8 cellular contexts compared by ENCODE assay signal in the genomic region with DNA sequence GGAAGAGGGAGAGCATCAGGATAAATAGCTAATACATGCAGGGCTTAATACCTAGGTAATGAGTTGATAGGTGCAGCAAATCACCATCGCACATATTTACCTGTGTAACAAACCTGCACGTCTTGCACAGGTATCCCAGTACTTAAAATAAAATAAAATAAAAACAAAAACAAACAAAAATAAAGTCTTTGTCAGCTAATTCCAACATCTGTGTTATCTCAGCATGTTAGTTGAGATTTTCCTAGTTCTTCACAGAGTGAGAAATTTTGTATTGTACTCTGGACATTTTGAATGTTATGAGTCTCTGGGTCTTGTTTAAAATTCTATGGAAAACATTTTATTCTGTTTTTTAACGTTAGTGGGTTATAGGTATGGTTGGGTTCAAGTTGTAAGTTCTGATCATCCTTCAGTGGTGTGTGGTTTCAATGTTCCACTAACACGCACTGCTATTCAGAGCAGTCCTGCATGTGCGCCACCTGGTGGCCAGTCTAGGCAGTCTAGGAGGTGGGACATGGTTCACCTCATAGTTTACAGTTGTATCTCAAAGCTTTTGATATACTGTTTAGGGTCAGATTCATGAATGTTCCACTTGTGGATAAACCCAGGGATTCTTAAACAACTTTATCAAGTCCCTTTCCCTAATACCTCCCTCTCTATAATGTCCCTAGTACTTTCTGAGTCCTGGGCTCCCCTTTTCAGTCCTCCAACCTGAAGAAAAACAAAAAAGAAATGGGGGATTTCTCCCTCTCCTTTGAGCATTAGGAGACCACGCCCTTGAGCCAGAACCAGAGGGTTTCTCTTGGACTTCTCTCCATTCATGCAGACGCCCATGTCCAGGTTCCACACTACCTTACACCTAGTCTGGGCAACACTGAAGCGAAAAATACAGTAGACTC.
DNase-seq lines count a peak whose midpoint lies in the region; ATAC-seq, FAIRE-seq and TF ChIP-seq lines count a peak whose summit lies in the region.

No MANE protein-coding gene starts in this region.

- H3K4me1 ChIP-seq in A673 (ENCODE audit: insufficient read depth, low read length, poor library complexity, severe bottlenecking) (no peaks in the 10 kb centered on the region), breast epithelium (no peaks in the 10 kb centered on the region), keratinocyte (ENCODE audit: control insufficient read depth, extremely low read depth, insufficient read depth, low read length) (no peaks in the 10 kb centered on the region)

- H3K27me3 ChIP-seq in A673 (replicated peaks; ENCODE audit: insufficient read depth, low read depth, low read length, poor library complexity) (peaks cover 21% of the 10 kb centered on the region), breast epithelium (no peaks in the 10 kb centered on the region), keratinocyte (ENCODE audit: control insufficient read depth, extremely low read depth, insufficient read depth, low read length) (peaks cover 5% of the 10 kb centered on the region)

- H3K27ac ChIP-seq in A673 (ENCODE audit: low read depth, low read length, poor library complexity, severe bottlenecking) (no peak overlapping the region), breast epithelium (no peak overlapping the region), keratinocyte (ENCODE audit: control insufficient read depth, insufficient read depth, low read length) (no peak overlapping the region)

- H3K36me3 ChIP-seq in A673 (ENCODE audit: insufficient read depth, low read length, poor library complexity, severe bottlenecking) (no peaks in the 10 kb centered on the region), breast epithelium (no peaks in the 10 kb centered on the region), keratinocyte (ENCODE audit: control insufficient read depth in 2 of 2, extremely low read depth in 1 of 2, insufficient read depth in 2 of 2, low read length in 2 of 2) (no peaks in the 10 kb centered on the region)

- dilution Hi-C loops in keratinocyte (cut with MboI; ENCODE audit: extremely low pct_ligation_motif_present, low sequenced_read_pairs): no loop called here

- H3K4me3 ChIP-seq in A673 (ENCODE audit: low read depth, low read length, poor library complexity, severe bottlenecking) (no peak overlapping the region), WI38 (ENCODE audit: low read depth, low read length) (no peak overlapping the region), breast epithelium (no peak overlapping the region), keratinocyte (ENCODE audit: control insufficient read depth in 2 of 3, extremely low read depth in 1 of 3, insufficient read depth in 2 of 3, low read depth in 1 of 3, low read length in 3 of 3) (no peak overlapping the region)

- H3K4me2 ChIP-seq in keratinocyte (ENCODE audit: control insufficient read depth, extremely low read depth, insufficient read depth, low read depth, low read length): no peak overlapping the region

- H3K9me3 ChIP-seq in A673 (ENCODE audit: low read depth, low read length, poor library complexity, severe bottlenecking): peaks cover 5% of the 10 kb centered on the region
- no peaks in the 10 kb centered on the region for H3K9me3 ChIP-seq in breast epithelium
- no peaks in the 10 kb centered on the region for H3K9me3 ChIP-seq in keratinocyte (ENCODE audit: control insufficient read depth, low read depth, low read length)

- ATAC-seq in GM18517 (IDR thresholded peaks at IDR 0.05; ENCODE audit: unreplicated experiment): peak; percentile 91
- ATAC-seq in HG03025 (IDR thresholded peaks at IDR 0.05; ENCODE audit: low FRiP score, unreplicated experiment): peak; percentile 86

- DNase-seq in A673 (ENCODE audit: low spot score): peak; percentile 77
- DNase-seq in NCI-H2107 (lab: John Stamatoyannopoulos, UW): peak; percentile 9
- peak; percentile 40 to 74 for DNase-seq in breast epithelium (ENCODE audit: low spot score in 2 of 2)
- peak; percentile 13 for DNase-seq in keratinocyte (ENCODE audit: low read depth, low spot score)
- peak; percentile 85 to 86 for DNase-seq in stimulated activated CD4-positive, alpha-beta T cell treated with anti-CD3 and anti-CD28 coated beads, Interleukin-2, amount 100 ng/mL, for 24 hours

- no peaks in the 10 kb centered on the region for H4K20me1 ChIP-seq in keratinocyte (ENCODE audit: control insufficient read depth, extremely low read depth, insufficient read depth, low read length)

- no peak overlapping the region for H2AFZ ChIP-seq in keratinocyte (ENCODE audit: control insufficient read depth, low read length)

- no peaks in the 10 kb centered on the region for H3K9me1 ChIP-seq in keratinocyte (ENCODE audit: control insufficient read depth, extremely low read depth, insufficient read depth, low read length)

- no peak overlapping the region for H3K9ac ChIP-seq in keratinocyte (ENCODE audit: control insufficient read depth, extremely low read depth, insufficient read depth, low read length)

- peak; percentile 73 for FAIRE-seq in keratinocyte (lab: Jason Lieb, UNC)

- H3K79me2 ChIP-seq in keratinocyte (ENCODE audit: control insufficient read depth, insufficient read depth, low read length): no peaks in the 10 kb centered on the region

- no TSS peak for BruUV-seq in A673 (replicated peaks; lab: Mats Ljungman, UMichigan)

- POLR2A ChIA-PET in A673 (lab: Charles Lee; ENCODE audit: low non-redundant PET): interaction anchor here (0.6 kb wide), 1 partner anchor 567 kb away, joined by 23 read pairs; no protein-coding TSS in a partner anchor

- CTCF ChIA-PET in A673 (lab: Charles Lee): no interaction called here

- no peak for TF ChIP-seq POLR2A in breast epithelium (IDR thresholded peaks at IDR 0.05)

- intact Hi-C loops in A673 (cut with micrococcal nuclease; ENCODE audit: unreplicated experiment): loop anchor here (1.0 to 10.0 kb wide), 4 partner anchors 44 to 761 kb away; no protein-coding TSS in a partner anchor
- intact Hi-C loops in breast epithelium (cut with DNase I; ENCODE audit: low total_unique reads): no loop called here

- TF ChIP-seq CTCF in A673 (conservative IDR thresholded peaks at IDR 0.05; ENCODE audit: low read depth, low read length): peak; percentile 98
- peak; percentile 92 for TF ChIP-seq CTCF in WI38 (IDR thresholded peaks at IDR 0.05; ENCODE audit: low read depth, low read length)
- TF ChIP-seq CTCF in breast epithelium (IDR thresholded peaks at IDR 0.05): peak; percentile 65 to 75 (median 66)
- TF ChIP-seq CTCF in keratinocyte (optimal IDR thresholded peaks at IDR 0.05 in 1 of 3, IDR thresholded peaks at IDR 0.05 in 1 of 3, conservative IDR thresholded peaks at IDR 0.05 in 1 of 3; ENCODE audit: extremely low read depth in 1 of 3, insufficient read depth in 2 of 3, low read length in 3 of 3): peak; percentile 89 to 97 (median 92)

Comparison
In these comparisons a context has a peak if more than half of its experiments do, and no peak if none do; other contexts are left out.
1. DNase-seq: peak in every context shown above with its lines; median percentile 86 in stimulated activated CD4-positive, alpha-beta T cell treated with anti-CD3 and anti-CD28 coated beads, Interleukin-2, amount 100 ng/mL, for 24 hours; 77 in A673; 57 in breast epithelium; 13 in keratinocyte; 9 in NCI-H2107.